17 cellular contexts compared by ENCODE assay signal in genomic region chr1:70112838-70113237, GRCh38.
DNase-seq lines count a peak whose midpoint lies in the region; ATAC-seq and TF ChIP-seq lines count a peak whose summit lies in the region.
"Had no signal": no experiment of that assay in that cellular context is flagged by ENCODE, and none has a peak within 500 bp of the region (broad histone marks: within the 10 kb centered on the region; RNA-seq: fewer than 3 reads in every experiment).

No MANE protein-coding gene starts in this region.

- DNase-seq in DND-41 = no peak
- DNase-seq in GM13977 (ENCODE audit: low spot score) = no peak
- peak; percentile 40 for DNase-seq in SK-MEL-5 (ENCODE audit: low read depth, low spot score)
- no peak for DNase-seq in fibroblast of pulmonary artery (ENCODE audit: low read depth)
- no peak for DNase-seq in lower lobe of right lung
- DNase-seq in activated CD4-positive, alpha-beta T cell treated with anti-CD3 and anti-CD28 coated beads for 4 hours = no peak
- no peak for DNase-seq in cerebellum (ENCODE audit: low spot score)
- no peak for DNase-seq in HuH-7.5 (ENCODE audit: low spot score)
- DNase-seq: activated CD8-positive, alpha-beta T cell treated with anti-CD3 and anti-CD28 coated beads for 36 hours; activated T-cell treated with anti-CD3 and anti-CD28 coated beads, Interleukin-2, amount 50 U/mL, for 72 hours; Calu3; caudate nucleus; foreskin fibroblast; left ventricle myocardium inferior; NCI-H187; stimulated activated CD4-positive, alpha-beta T cell treated with anti-CD3 and anti-CD28 coated beads, Interleukin-2, amount 100 ng/mL, for 48 hours; substantia nigra had no signal

- H2AFZ ChIP-seq in DND-41 (ENCODE audit: low read depth, low read length) = no peak overlapping the region

- no peak overlapping the region for H3K27ac ChIP-seq in DND-41 (ENCODE audit: low read length)
- H3K27ac ChIP-seq in lower lobe of right lung = no peak overlapping the region
- H3K27ac ChIP-seq: left ventricle myocardium inferior had no signal

- peak; percentile 26 for TF ChIP-seq CTCF in DND-41 (IDR thresholded peaks at IDR 0.05; ENCODE audit: borderline replicate concordance, extremely low read depth, low read length, poor library complexity, severe bottlenecking)
- peak; percentile 24 for TF ChIP-seq CTCF in GM13977 (IDR thresholded peaks at IDR 0.05; ENCODE audit: extremely low read depth, insufficient read depth, missing control alignments)
- peak; percentile 11 for TF ChIP-seq CTCF in fibroblast of pulmonary artery (IDR thresholded peaks at IDR 0.05; ENCODE audit: low read length, missing control alignments)
- no peak for TF ChIP-seq CTCF in lower lobe of right lung (IDR thresholded peaks at IDR 0.05)

- intact Hi-C loops in lower lobe of right lung (cut with DNase I) = no loop called here

- H3K4me3 ChIP-seq in DND-41 (ENCODE audit: low read depth in 1 of 2, low read length in 2 of 2) (no peak overlapping the region), fibroblast of pulmonary artery (replicated peaks; ENCODE audit: low read depth, low read length) (no peak overlapping the region), lower lobe of right lung (no peak overlapping the region)
- H3K4me3 ChIP-seq: left ventricle myocardium inferior had no signal

- H3K79me2 ChIP-seq in DND-41 (ENCODE audit: insufficient read depth, low read length) = no peaks in the 10 kb centered on the region

- H3K27me3 ChIP-seq in DND-41 (ENCODE audit: insufficient read depth, low read length, poor library complexity) (no peaks in the 10 kb centered on the region), lower lobe of right lung (ENCODE audit: low read depth) (no peaks in the 10 kb centered on the region)

- ATAC-seq in DND-41 (ENCODE audit: insufficient read depth, low read depth) = no peak
- ATAC-seq in lower lobe of right lung = no peak
- ATAC-seq: activated CD8-positive, alpha-beta T cell treated with anti-CD3 and anti-CD28 coated beads for 36 hours; activated T-cell treated with anti-CD3 and anti-CD28 coated beads, Interleukin-2, amount 50 U/mL, for 72 hours had no signal

- H3K4me2 ChIP-seq in DND-41 (ENCODE audit: insufficient read depth, low read length) = no peak overlapping the region

- H4K20me1 ChIP-seq in DND-41 (ENCODE audit: insufficient read depth, low read length) = no peaks in the 10 kb centered on the region

- H3K9me3 ChIP-seq in DND-41 (ENCODE audit: insufficient read depth, low read length, severe bottlenecking) (no peaks in the 10 kb centered on the region), lower lobe of right lung (no peaks in the 10 kb centered on the region)
- H3K9me3 ChIP-seq: left ventricle myocardium inferior had no signal

- H3K9ac ChIP-seq in DND-41 (ENCODE audit: low read depth, low read length) = no peak overlapping the region

- in situ Hi-C loops in GM13977 (cut with MboI; ENCODE audit: low pct_unique_long_range_greater_than_20kb, low sequenced_read_pairs, unreplicated experiment) = no loop called here
- in situ Hi-C loops in SK-MEL-5 (cut with HindIII; ENCODE audit: low pct_unique_long_range_greater_than_20kb, low sequenced_read_pairs) = no loop called here

- no peaks in the 10 kb centered on the region for H3K36me3 ChIP-seq in DND-41 (ENCODE audit: insufficient read depth, low read length)
- no peaks in the 10 kb centered on the region for H3K36me3 ChIP-seq in lower lobe of right lung
- H3K36me3 ChIP-seq: left ventricle myocardium inferior had no signal

- H3K4me1 ChIP-seq in DND-41 (ENCODE audit: insufficient read depth, low read length) (no peaks in the 10 kb centered on the region), lower lobe of right lung (no peaks in the 10 kb centered on the region)
- H3K4me1 ChIP-seq: left ventricle myocardium inferior had no signal
